28 cellular contexts compared by ENCODE assay signal in genomic region chr9:89402695-89403427, GRCh38.
DNase-seq lines count a peak whose midpoint lies in the region; ATAC-seq, FAIRE-seq and TF ChIP-seq lines count a peak whose summit lies in the region.
"Had no signal": no experiment of that assay in that cellular context is flagged by ENCODE, and none has a peak within 500 bp of the region (broad histone marks: within the 10 kb centered on the region; RNA-seq: fewer than 3 reads in every experiment).

No MANE protein-coding gene starts in this region.

- no peaks in the 10 kb centered on the region for H3K9me3 ChIP-seq in endothelial cell of umbilical vein (replicated peaks; ENCODE audit: control insufficient read depth, insufficient read depth, low read length)
- H3K9me3 ChIP-seq: Caco-2 had no signal

- no peaks in the 10 kb centered on the region for H3K36me3 ChIP-seq in endothelial cell of umbilical vein (ENCODE audit: control insufficient read depth in 2 of 2, extremely low read depth in 1 of 2, insufficient read depth in 2 of 2, low read length in 2 of 2)

- no peak for TF ChIP-seq POLR2A in endothelial cell of umbilical vein (IDR thresholded peaks at IDR 0.05; ENCODE audit: low read depth, low read length)

- BruUV-seq in endothelial cell of umbilical vein (replicated peaks; lab: Mats Ljungman, UMichigan), result no TSS peak

- H3K4me1 Mint-ChIP-seq in stimulated activated naive CD8-positive, alpha-beta T cell treated with anti-CD3 and anti-CD28 coated beads, Interleukin-15, Interleukin-2, amounts not matched to agents 100 ng/mL and 50 ng/mL, for 24 hours (ENCODE audit: low read depth), result peaks cover 72% of the 10 kb centered on the region
- peaks cover 68% of the 10 kb centered on the region for H3K4me1 Mint-ChIP-seq in stimulated activated naive CD8-positive, alpha-beta T cell treated with anti-CD3 and anti-CD28 coated beads, Interleukin-15, amount 100 ng/mL, for 72 hours
- peaks cover 67% of the 10 kb centered on the region for H3K4me1 Mint-ChIP-seq in activated CD8-positive, alpha-beta T cell treated with anti-CD3 and anti-CD28 coated beads, Interleukin-2, amount 10 ng/mL, durations not matched to agents 7 days and 5 days (ENCODE audit: low read depth)
- peaks cover 14% of the 10 kb centered on the region for H3K4me1 Mint-ChIP-seq in chondrocyte (ENCODE audit: low read depth)
- H3K4me1 Mint-ChIP-seq: endodermal cell had no signal

- no peak overlapping the region for H3K9ac ChIP-seq in endothelial cell of umbilical vein (replicated peaks; ENCODE audit: extremely low read depth, insufficient read depth, low read length)

- H3K27me3 Mint-ChIP-seq in stimulated activated naive CD8-positive, alpha-beta T cell treated with anti-CD3 and anti-CD28 coated beads, Interleukin-15, Interleukin-2, amounts not matched to agents 100 ng/mL and 50 ng/mL, for 24 hours, result no peaks in the 10 kb centered on the region
- H3K27me3 Mint-ChIP-seq in stimulated activated naive CD8-positive, alpha-beta T cell treated with anti-CD3 and anti-CD28 coated beads, Interleukin-15, amount 100 ng/mL, for 72 hours, result no peaks in the 10 kb centered on the region
- no peaks in the 10 kb centered on the region for H3K27me3 Mint-ChIP-seq in activated CD8-positive, alpha-beta T cell treated with anti-CD3 and anti-CD28 coated beads, Interleukin-2, amount 10 ng/mL, durations not matched to agents 7 days and 5 days (ENCODE audit: low read depth)
- H3K27me3 Mint-ChIP-seq in chondrocyte (ENCODE audit: low read depth), result peaks cover 2% of the 10 kb centered on the region
- H3K27me3 Mint-ChIP-seq: dendritic cell treated with granulocyte-macrophage colony-stimulating factor and Interleukin-4, amounts not matched to agents 40 ng/mL and 50 ng/mL, for 4 days had no signal

- H3K9me3 Mint-ChIP-seq in stimulated activated naive CD8-positive, alpha-beta T cell treated with anti-CD3 and anti-CD28 coated beads, Interleukin-15, Interleukin-2, amounts not matched to agents 100 ng/mL and 50 ng/mL, for 24 hours, result peaks cover 4% of the 10 kb centered on the region
- H3K9me3 Mint-ChIP-seq in stimulated activated naive CD8-positive, alpha-beta T cell treated with anti-CD3 and anti-CD28 coated beads, Interleukin-15, amount 100 ng/mL, for 72 hours, result peaks cover 4 to 6% of the 10 kb centered on the region in 2 donors
- no peaks in the 10 kb centered on the region for H3K9me3 Mint-ChIP-seq in activated CD8-positive, alpha-beta T cell treated with anti-CD3 and anti-CD28 coated beads, Interleukin-2, amount 10 ng/mL, durations not matched to agents 7 days and 5 days (ENCODE audit: insufficient read depth)
- H3K9me3 Mint-ChIP-seq in chondrocyte (ENCODE audit: low read depth), result peaks cover 5% of the 10 kb centered on the region

- no peak for ATAC-seq in stimulated activated naive CD8-positive, alpha-beta T cell treated with anti-CD3 and anti-CD28 coated beads, Interleukin-15, amount 100 ng/mL, for 72 hours
- ATAC-seq in activated CD8-positive, alpha-beta T cell treated with anti-CD3 and anti-CD28 coated beads, Interleukin-2, amount 10 ng/mL, durations not matched to agents 7 days and 5 days, result no peak
- ATAC-seq: esophagus mucosa, left lobe of liver, Panc1, right cardiac atrium had no signal

- H3K79me2 ChIP-seq in endothelial cell of umbilical vein (ENCODE audit: control insufficient read depth, insufficient read depth, low read length), result no peaks in the 10 kb centered on the region

- TF ChIP-seq CTCF in endothelial cell of umbilical vein (IDR thresholded peaks at IDR 0.05; ENCODE audit: extremely low read depth in 1 of 2, insufficient read depth in 1 of 2, low read depth in 1 of 2, low read length in 2 of 2), result no peak
- no peak for TF ChIP-seq CTCF in chondrocyte (IDR thresholded peaks at IDR 0.05)

- CTCF ChIA-PET in activated CD8-positive, alpha-beta T cell treated with anti-CD3 and anti-CD28 coated beads, Interleukin-2, amount 10 ng/mL, durations not matched to agents 7 days and 5 days (lab: Charles Lee), result interaction anchor here (1.4 kb wide), 1 partner anchor 12 kb away, joined by 4 read pairs; no protein-coding TSS in a partner anchor
- CTCF ChIA-PET in endothelial cell of umbilical vein (lab: Charles Lee), result interaction anchor here (1.8 kb wide), 1 partner anchor 146 kb away, joined by 10 read pairs; no protein-coding TSS in a partner anchor

- no peaks in the 10 kb centered on the region for H4K20me1 ChIP-seq in endothelial cell of umbilical vein (replicated peaks; ENCODE audit: control insufficient read depth, extremely low read depth, insufficient read depth, low read length)

- dilution Hi-C loops in endothelial cell of umbilical vein (cut with MboI; ENCODE audit: extremely low pct_ligation_motif_present, low sequenced_read_pairs), result no loop called here

- peaks cover 90% of the 10 kb centered on the region for H3K36me3 Mint-ChIP-seq in stimulated activated naive CD8-positive, alpha-beta T cell treated with anti-CD3 and anti-CD28 coated beads, Interleukin-15, Interleukin-2, amounts not matched to agents 100 ng/mL and 50 ng/mL, for 24 hours (ENCODE audit: low read depth)
- H3K36me3 Mint-ChIP-seq in activated CD8-positive, alpha-beta T cell treated with anti-CD3 and anti-CD28 coated beads, Interleukin-2, amount 10 ng/mL, durations not matched to agents 7 days and 5 days (ENCODE audit: low read depth), result peaks cover 86% of the 10 kb centered on the region
- H3K36me3 Mint-ChIP-seq in chondrocyte (ENCODE audit: low read depth), result peaks cover 2% of the 10 kb centered on the region

- H3K27ac ChIP-seq in endothelial cell of umbilical vein (ENCODE audit: insufficient read depth, low read depth, low read length), result no peak overlapping the region
- H3K27ac ChIP-seq: tibial nerve had no signal

- no peak for DNase-seq in stimulated activated naive CD8-positive, alpha-beta T cell treated with anti-CD3 and anti-CD28 coated beads, Interleukin-15, amount 100 ng/mL, for 72 hours
- DNase-seq in activated CD8-positive, alpha-beta T cell treated with anti-CD3 and anti-CD28 coated beads, Interleukin-2, amount 10 ng/mL, durations not matched to agents 7 days and 5 days, result no peak
- DNase-seq in endothelial cell of umbilical vein (ENCODE audit: low read depth, low spot score) (peak; percentile 3), activated gamma-delta T cell (lab: John Stamatoyannopoulos, UW) (no peak), chondrocyte (ENCODE audit: low spot score) (no peak), DMS114 treated with DMSO at 0.1 percent for 48 hours (lab: John Stamatoyannopoulos, UW; ENCODE audit: unreplicated experiment) (no peak)
- DNase-seq: Caco-2; DMS79 treated with DMSO at 0.1 percent for 48 hours; endodermal cell; GF-D8; glutamatergic neuron; Kasumi-1; mesendoderm; NCI-H1436; NCI-H446; NCI-H748 treated with DMSO at 0.1 percent for 48 hours; Right ventricle myocardium superior; stimulated activated CD4-positive, alpha-beta T cell treated with anti-CD3 and anti-CD28 coated beads, Interleukin-1b, Interleukin-23, amount 100 ng/mL, for 48 hours had no signal

- no peak for FAIRE-seq in endothelial cell of umbilical vein (lab: Jason Lieb, UNC)
- FAIRE-seq: astrocyte, islet of Langerhans had no signal

- peak overlapping the region; percentile 65 for H3K27ac Mint-ChIP-seq in stimulated activated naive CD8-positive, alpha-beta T cell treated with anti-CD3 and anti-CD28 coated beads, Interleukin-15, Interleukin-2, amounts not matched to agents 100 ng/mL and 50 ng/mL, for 24 hours
- peak overlapping the region in 1 of 2 donors; percentile 27 for H3K27ac Mint-ChIP-seq in stimulated activated naive CD8-positive, alpha-beta T cell treated with anti-CD3 and anti-CD28 coated beads, Interleukin-15, amount 100 ng/mL, for 72 hours
- peak overlapping the region; percentile 39 for H3K27ac Mint-ChIP-seq in activated CD8-positive, alpha-beta T cell treated with anti-CD3 and anti-CD28 coated beads, Interleukin-2, amount 10 ng/mL, durations not matched to agents 7 days and 5 days
- no peak overlapping the region for H3K27ac Mint-ChIP-seq in chondrocyte (ENCODE audit: unreplicated experiment)
- H3K27ac Mint-ChIP-seq: endodermal cell had no signal

- H3K4me2 ChIP-seq in endothelial cell of umbilical vein (ENCODE audit: insufficient read depth, low read length), result no peak overlapping the region
- H3K4me2 ChIP-seq: smooth muscle cell had no signal

- no peak overlapping the region for H2AFZ ChIP-seq in endothelial cell of umbilical vein (ENCODE audit: low read depth, low read length)

- intact Hi-C loops in endothelial cell of umbilical vein (cut with micrococcal nuclease), result no loop called here

- no peak overlapping the region for H3K4me3 Mint-ChIP-seq in stimulated activated naive CD8-positive, alpha-beta T cell treated with anti-CD3 and anti-CD28 coated beads, Interleukin-15, Interleukin-2, amounts not matched to agents 100 ng/mL and 50 ng/mL, for 24 hours
- H3K4me3 Mint-ChIP-seq in stimulated activated naive CD8-positive, alpha-beta T cell treated with anti-CD3 and anti-CD28 coated beads, Interleukin-15, amount 100 ng/mL, for 72 hours, result no peak overlapping the region
- no peak overlapping the region for H3K4me3 Mint-ChIP-seq in activated CD8-positive, alpha-beta T cell treated with anti-CD3 and anti-CD28 coated beads, Interleukin-2, amount 10 ng/mL, durations not matched to agents 7 days and 5 days
- H3K4me3 Mint-ChIP-seq in chondrocyte (ENCODE audit: unreplicated experiment), result no peak overlapping the region
- H3K4me3 Mint-ChIP-seq: dendritic cell treated with granulocyte-macrophage colony-stimulating factor and Interleukin-4, amounts not matched to agents 40 ng/mL and 50 ng/mL, for 4 days; endodermal cell had no signal

- no peaks in the 10 kb centered on the region for H3K27me3 ChIP-seq in endothelial cell of umbilical vein (ENCODE audit: control insufficient read depth in 2 of 2, insufficient read depth in 2 of 2, low read length in 2 of 2)
- H3K27me3 ChIP-seq: tibial nerve had no signal

- no peaks in the 10 kb centered on the region for H3K9me1 ChIP-seq in endothelial cell of umbilical vein (replicated peaks; ENCODE audit: control insufficient read depth, extremely low read depth, insufficient read depth, low read length)

- H3K4me1 ChIP-seq in endothelial cell of umbilical vein (ENCODE audit: control insufficient read depth, extremely low read depth, insufficient read depth, low read length), result peaks cover 2% of the 10 kb centered on the region
- H3K4me1 ChIP-seq: Caco-2 had no signal

- POLR2A ChIA-PET in activated CD8-positive, alpha-beta T cell treated with anti-CD3 and anti-CD28 coated beads, Interleukin-2, amount 10 ng/mL, durations not matched to agents 7 days and 5 days (lab: Charles Lee), result no interaction called here
- POLR2A ChIA-PET in endothelial cell of umbilical vein (lab: Charles Lee), result no interaction called here

- no peak overlapping the region for H3K4me3 ChIP-seq in endothelial cell of umbilical vein (replicated peaks in 1 of 3; ENCODE audit: insufficient read depth in 1 of 3, low read depth in 1 of 3, low read length in 3 of 3)
- H3K4me3 ChIP-seq: smooth muscle cell, tibial nerve had no signal

TF ChIP-seq in endothelial cell of umbilical vein, 7 proteins besides CTCF, POLR2A, EP300 and RAD21 (continues in another document):
- TF ChIP-seq EZH2 (IDR thresholded peaks at IDR 0.05; ENCODE audit: borderline replicate concordance, low read depth, low read length, severe bottlenecking), result no peak
- TF ChIP-seq MYC (IDR thresholded peaks at IDR 0.05; ENCODE audit: low read depth, low read length), result no peak
